Comparison of ENCODE assay signal across 16 cellular contexts in genomic region chr2:71478806-71479205, GRCh38.
"Had no signal": no experiment of that assay in that cellular context is flagged by ENCODE, and none has a peak within 500 bp of the region (broad histone marks: within the 10 kb centered on the region; RNA-seq: fewer than 3 reads in every experiment).

No MANE protein-coding gene starts in this region.

- H3K4me2 ChIP-seq: smooth muscle cell had no signal

- H3K36me3 ChIP-seq: colonic mucosa, vagina had no signal

- H3K27me3 ChIP-seq: colonic mucosa, tibial artery, upper lobe of left lung, vagina had no signal

- H3K4me1 ChIP-seq: colonic mucosa, tibial artery, vagina had no signal

- H3K9me3 ChIP-seq: colonic mucosa, mucosa of descending colon, tibial artery, upper lobe of left lung, vagina had no signal

- H3K27ac ChIP-seq: colonic mucosa, tibial artery, vagina had no signal

- ATAC-seq: left colon; mucosa of descending colon; naive thymus-derived CD8-positive, alpha-beta T cell; right cardiac atrium; stimulated activated memory B cell treated with anti-CD40 and anti-IgM and Interleukin-4, amounts not matched to agents 10 μg/mL and 1 μg/mL and 100 μg/mL, for 72 hours had no signal

- DNase-seq: colonic mucosa; effector CD8-positive, alpha-beta T cell; foreskin melanocyte; head of caudate nucleus; hippocampal formation; left colon; mammary epithelial cell; mucosa of descending colon; right cardiac atrium; stimulated activated CD4-positive, alpha-beta T cell treated with anti-CD3 and anti-CD28 coated beads, Interleukin-4, amount 100 ng/mL, for 1 hour; tibial artery; upper lobe of left lung had no signal

- H3K4me3 ChIP-seq: colonic mucosa, mucosa of descending colon, smooth muscle cell, tibial artery, upper lobe of left lung, vagina had no signal
